In genomic region chr1:230850547-230850946, GRCh38 we compare ENCODE assay signal across 1 cellular context.
TF ChIP-seq lines count a peak whose summit lies in the region.

No MANE protein-coding gene starts in this region.

TF ChIP-seq in HCT116, 20 proteins besides CTCF, POLR2A, EP300 and RAD21 (continued from another document):
- TF ChIP-seq, protein P1, sequence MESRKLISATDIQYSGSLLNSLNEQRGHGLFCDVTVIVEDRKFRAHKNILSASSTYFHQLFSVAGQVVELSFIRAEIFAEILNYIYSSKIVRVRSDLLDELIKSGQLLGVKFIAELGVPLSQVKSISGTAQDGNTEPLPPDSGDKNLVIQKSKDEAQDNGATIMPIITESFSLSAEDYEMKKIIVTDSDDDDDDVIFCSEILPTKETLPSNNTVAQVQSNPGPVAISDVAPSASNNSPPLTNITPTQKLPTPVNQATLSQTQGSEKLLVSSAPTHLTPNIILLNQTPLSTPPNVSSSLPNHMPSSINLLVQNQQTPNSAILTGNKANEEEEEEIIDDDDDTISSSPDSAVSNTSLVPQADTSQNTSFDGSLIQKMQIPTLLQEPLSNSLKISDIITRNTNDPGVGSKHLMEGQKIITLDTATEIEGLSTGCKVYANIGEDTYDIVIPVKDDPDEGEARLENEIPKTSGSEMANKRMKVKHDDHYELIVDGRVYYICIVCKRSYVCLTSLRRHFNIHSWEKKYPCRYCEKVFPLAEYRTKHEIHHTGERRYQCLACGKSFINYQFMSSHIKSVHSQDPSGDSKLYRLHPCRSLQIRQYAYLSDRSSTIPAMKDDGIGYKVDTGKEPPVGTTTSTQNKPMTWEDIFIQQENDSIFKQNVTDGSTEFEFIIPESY (IDR thresholded peaks at IDR 0.05; ENCODE audit: extremely low read depth, insufficient replicate concordance, low read length): no peak
- TF ChIP-seq EGR1 (IDR thresholded peaks at IDR 0.05; ENCODE audit: low read depth) (no peak), YY1 (IDR thresholded peaks at IDR 0.05; ENCODE audit: extremely low read depth, insufficient replicate concordance, low read depth, low read length) (no peak)
